ENCODE assay signal across 1 cellular context in the genomic region with DNA sequence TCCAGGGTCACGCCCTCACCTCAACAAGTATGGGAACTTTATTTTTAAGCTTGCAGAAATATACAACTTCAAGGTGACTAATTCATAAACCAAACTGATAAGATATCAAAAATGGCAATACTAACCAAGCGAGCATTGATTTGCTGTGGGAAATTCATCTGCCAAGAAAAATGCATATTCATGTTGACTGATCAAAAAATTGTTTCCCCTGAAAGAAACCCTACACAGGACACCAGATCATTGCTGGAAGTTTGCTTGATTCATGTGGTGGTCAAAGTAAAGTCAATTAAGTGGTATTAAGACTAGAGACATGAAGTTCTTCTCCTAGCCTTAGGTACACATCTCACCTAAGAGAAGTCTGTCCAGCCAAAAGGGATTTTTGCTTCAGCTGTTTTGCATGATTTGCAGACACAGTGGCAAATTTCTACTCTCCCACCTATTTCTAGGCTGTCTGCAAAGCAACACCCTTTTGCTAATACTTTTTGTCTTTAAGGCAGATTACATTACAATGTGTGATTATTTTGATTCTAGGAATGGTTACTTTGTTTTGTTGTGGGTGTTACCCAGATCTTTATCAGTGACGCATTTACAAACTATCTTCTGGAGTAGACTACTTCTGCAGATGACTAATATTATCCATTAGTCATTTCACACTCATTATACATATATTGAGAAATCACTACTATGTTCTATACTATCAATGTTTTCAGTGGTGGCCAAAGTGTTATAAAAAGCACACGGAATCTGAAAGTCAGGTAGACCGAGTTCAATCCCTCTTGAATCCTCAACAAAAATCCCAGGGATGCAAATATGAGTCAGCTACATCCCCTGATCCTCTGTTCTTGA.
TF ChIP-seq lines count a peak whose summit lies in the region.

No MANE protein-coding gene starts in this region.

TF ChIP-seq in K562, 482 proteins besides CTCF, POLR2A, EP300 and RAD21 (continued from another document and continues in another):
- TF ChIP-seq, protein P1, sequence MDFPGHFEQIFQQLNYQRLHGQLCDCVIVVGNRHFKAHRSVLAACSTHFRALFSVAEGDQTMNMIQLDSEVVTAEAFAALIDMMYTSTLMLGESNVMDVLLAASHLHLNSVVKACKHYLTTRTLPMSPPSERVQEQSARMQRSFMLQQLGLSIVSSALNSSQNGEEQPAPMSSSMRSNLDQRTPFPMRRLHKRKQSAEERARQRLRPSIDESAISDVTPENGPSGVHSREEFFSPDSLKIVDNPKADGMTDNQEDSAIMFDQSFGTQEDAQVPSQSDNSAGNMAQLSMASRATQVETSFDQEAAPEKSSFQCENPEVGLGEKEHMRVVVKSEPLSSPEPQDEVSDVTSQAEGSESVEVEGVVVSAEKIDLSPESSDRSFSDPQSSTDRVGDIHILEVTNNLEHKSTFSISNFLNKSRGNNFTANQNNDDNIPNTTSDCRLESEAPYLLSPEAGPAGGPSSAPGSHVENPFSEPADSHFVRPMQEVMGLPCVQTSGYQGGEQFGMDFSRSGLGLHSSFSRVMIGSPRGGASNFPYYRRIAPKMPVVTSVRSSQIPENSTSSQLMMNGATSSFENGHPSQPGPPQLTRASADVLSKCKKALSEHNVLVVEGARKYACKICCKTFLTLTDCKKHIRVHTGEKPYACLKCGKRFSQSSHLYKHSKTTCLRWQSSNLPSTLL (IDR thresholded peaks at IDR 0.05): no peak
- TF ChIP-seq, protein P2, sequence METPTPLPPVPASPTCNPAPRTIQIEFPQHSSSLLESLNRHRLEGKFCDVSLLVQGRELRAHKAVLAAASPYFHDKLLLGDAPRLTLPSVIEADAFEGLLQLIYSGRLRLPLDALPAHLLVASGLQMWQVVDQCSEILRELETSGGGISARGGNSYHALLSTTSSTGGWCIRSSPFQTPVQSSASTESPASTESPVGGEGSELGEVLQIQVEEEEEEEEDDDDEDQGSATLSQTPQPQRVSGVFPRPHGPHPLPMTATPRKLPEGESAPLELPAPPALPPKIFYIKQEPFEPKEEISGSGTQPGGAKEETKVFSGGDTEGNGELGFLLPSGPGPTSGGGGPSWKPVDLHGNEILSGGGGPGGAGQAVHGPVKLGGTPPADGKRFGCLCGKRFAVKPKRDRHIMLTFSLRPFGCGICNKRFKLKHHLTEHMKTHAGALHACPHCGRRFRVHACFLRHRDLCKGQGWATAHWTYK (CRISPR knock-in tag; IDR thresholded peaks at IDR 0.05): no peak
- no peak; the same call in 1 of the 2 replicates for TF ChIP-seq RBFOX2 (IDR thresholded peaks at IDR 0.05; ENCODE audit: low read depth, low read length)
- TF ChIP-seq PCBP1 (IDR thresholded peaks at IDR 0.05; ENCODE audit: low read depth, low read length, poor library complexity, severe bottlenecking): no peak
- no peak for TF ChIP-seq ESRRB (CRISPR knock-in tag; IDR thresholded peaks at IDR 0.05; ENCODE audit: borderline replicate concordance)
- no peak for TF ChIP-seq ZNF780A (CRISPR knock-in tag; IDR thresholded peaks at IDR 0.05)
- no peak for TF ChIP-seq HMBOX1 (IDR thresholded peaks at IDR 0.05)
- TF ChIP-seq TAF9B (IDR thresholded peaks at IDR 0.05; ENCODE audit: partially characterized antibody): no peak
- TF ChIP-seq THAP12 (CRISPR knock-in tag; IDR thresholded peaks at IDR 0.05): no peak
- no peak for TF ChIP-seq TEAD2 (tag; IDR thresholded peaks at IDR 0.05)
- TF ChIP-seq TAL1 (IDR thresholded peaks at IDR 0.05): no peak
- TF ChIP-seq CEBPZ (IDR thresholded peaks at IDR 0.05; ENCODE audit: borderline replicate concordance, low read depth, low read length): no peak
- no peak for TF ChIP-seq ZNF717 (CRISPR knock-in tag; IDR thresholded peaks at IDR 0.05)
- no peak for TF ChIP-seq GATAD2A (IDR thresholded peaks at IDR 0.05)
- no peak for TF ChIP-seq SMC3 (conservative IDR thresholded peaks at IDR 0.05; ENCODE audit: insufficient read depth, low read depth, low read length)
- no peak for TF ChIP-seq TSC22D4 (tag; IDR thresholded peaks at IDR 0.05)
- no peak; the same call in 1 of the 2 replicates for TF ChIP-seq EP400 (IDR thresholded peaks at IDR 0.05)
- no peak for TF ChIP-seq CBFA2T2 (conservative IDR thresholded peaks at IDR 0.05)
- no peak for TF ChIP-seq ZBTB26 (CRISPR knock-in tag; IDR thresholded peaks at IDR 0.05)
- TF ChIP-seq FOXP1 (CRISPR knock-in tag; IDR thresholded peaks at IDR 0.05): no peak
- no peak for TF ChIP-seq ZNF253 (CRISPR knock-in tag; conservative IDR thresholded peaks at IDR 0.05)
- TF ChIP-seq POLR2AphosphoS2 (IDR thresholded peaks at IDR 0.05; ENCODE audit: low read length): no peak
- TF ChIP-seq NFYB (IDR thresholded peaks at IDR 0.05; ENCODE audit: extremely low read depth, insufficient read length): no peak
- TF ChIP-seq, protein P3, sequence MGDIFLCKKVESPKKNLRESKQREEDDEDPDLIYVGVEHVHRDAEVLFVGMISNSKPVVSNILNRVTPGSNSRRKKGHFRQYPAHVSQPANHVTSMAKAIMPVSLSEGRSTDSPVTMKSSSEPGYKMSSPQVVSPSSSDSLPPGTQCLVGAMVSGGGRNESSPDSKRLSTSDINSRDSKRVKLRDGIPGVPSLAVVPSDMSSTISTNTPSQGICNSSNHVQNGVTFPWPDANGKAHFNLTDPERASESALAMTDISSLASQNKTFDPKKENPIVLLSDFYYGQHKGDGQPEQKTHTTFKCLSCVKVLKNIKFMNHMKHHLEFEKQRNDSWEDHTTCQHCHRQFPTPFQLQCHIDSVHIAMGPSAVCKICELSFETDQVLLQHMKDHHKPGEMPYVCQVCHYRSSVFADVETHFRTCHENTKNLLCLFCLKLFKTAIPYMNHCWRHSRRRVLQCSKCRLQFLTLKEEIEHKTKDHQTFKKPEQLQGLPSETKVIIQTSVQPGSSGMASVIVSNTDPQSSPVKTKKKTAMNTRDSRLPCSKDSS (IDR thresholded peaks at IDR 0.05; ENCODE audit: low read depth, partially characterized antibody): no peak
- TF ChIP-seq CBX5 (IDR thresholded peaks at IDR 0.05; ENCODE audit: borderline replicate concordance, low read depth): no peak
- TF ChIP-seq IRF9 (tag; IDR thresholded peaks at IDR 0.05): no peak
- no peak for TF ChIP-seq ZC3H4 (CRISPR knock-in tag; IDR thresholded peaks at IDR 0.05; ENCODE audit: borderline replicate concordance)
- TF ChIP-seq, protein P4, sequence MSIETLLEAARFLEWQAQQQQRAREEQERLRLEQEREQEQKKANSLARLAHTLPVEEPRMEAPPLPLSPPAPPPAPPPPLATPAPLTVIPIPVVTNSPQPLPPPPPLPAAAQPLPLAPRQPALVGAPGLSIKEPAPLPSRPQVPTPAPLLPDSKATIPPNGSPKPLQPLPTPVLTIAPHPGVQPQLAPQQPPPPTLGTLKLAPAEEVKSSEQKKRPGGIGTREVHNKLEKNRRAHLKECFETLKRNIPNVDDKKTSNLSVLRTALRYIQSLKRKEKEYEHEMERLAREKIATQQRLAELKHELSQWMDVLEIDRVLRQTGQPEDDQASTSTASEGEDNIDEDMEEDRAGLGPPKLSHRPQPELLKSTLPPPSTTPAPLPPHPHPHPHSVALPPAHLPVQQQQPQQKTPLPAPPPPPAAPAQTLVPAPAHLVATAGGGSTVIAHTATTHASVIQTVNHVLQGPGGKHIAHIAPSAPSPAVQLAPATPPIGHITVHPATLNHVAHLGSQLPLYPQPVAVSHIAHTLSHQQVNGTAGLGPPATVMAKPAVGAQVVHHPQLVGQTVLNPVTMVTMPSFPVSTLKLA (conservative IDR thresholded peaks at IDR 0.05): no peak
- no peak for TF ChIP-seq BDP1 (IDR thresholded peaks at IDR 0.05; ENCODE audit: insufficient read depth, insufficient read length)
- no peak for TF ChIP-seq ZC3H11A (IDR thresholded peaks at IDR 0.05; ENCODE audit: low read depth, low read length)
- no peak for TF ChIP-seq PRMT5 (CRISPR knock-in tag; IDR thresholded peaks at IDR 0.05)
- no peak for TF ChIP-seq PML (IDR thresholded peaks at IDR 0.05; ENCODE audit: low read length)
- TF ChIP-seq ZNF584 (CRISPR knock-in tag; IDR thresholded peaks at IDR 0.05; ENCODE audit: low read depth): no peak
- no peak for TF ChIP-seq MEIS2 (IDR thresholded peaks at IDR 0.05; ENCODE audit: partially characterized antibody)
- TF ChIP-seq GABPB1 (CRISPR knock-in tag; IDR thresholded peaks at IDR 0.05): no peak
- TF ChIP-seq SMARCC2 (IDR thresholded peaks at IDR 0.05; ENCODE audit: low read depth): peak; percentile 68; the same call in 1 of the 2 replicates
- no peak for TF ChIP-seq NFXL1 (CRISPR knock-in tag; IDR thresholded peaks at IDR 0.05)
- TF ChIP-seq POLR2AphosphoS5 (IDR thresholded peaks at IDR 0.05; ENCODE audit: control insufficient read depth, insufficient read depth, low read depth, low read length): peak; percentile 27; the same call in 1 of the 2 replicates
- TF ChIP-seq SREBF2 (CRISPR knock-in tag; IDR thresholded peaks at IDR 0.05): no peak
- no peak for TF ChIP-seq ZFP1 (CRISPR knock-in tag; IDR thresholded peaks at IDR 0.05)
- TF ChIP-seq, protein P5, sequence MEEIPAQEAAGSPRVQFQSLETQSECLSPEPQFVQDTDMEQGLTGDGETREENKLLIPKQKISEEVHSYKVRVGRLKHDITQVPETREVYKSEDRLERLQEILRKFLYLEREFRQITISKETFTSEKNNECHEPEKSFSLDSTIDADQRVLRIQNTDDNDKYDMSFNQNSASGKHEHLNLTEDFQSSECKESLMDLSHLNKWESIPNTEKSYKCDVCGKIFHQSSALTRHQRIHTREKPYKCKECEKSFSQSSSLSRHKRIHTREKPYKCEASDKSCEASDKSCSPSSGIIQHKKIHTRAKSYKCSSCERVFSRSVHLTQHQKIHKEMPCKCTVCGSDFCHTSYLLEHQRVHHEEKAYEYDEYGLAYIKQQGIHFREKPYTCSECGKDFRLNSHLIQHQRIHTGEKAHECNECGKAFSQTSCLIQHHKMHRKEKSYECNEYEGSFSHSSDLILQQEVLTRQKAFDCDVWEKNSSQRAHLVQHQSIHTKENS (CRISPR knock-in tag; IDR thresholded peaks at IDR 0.05): no peak
